8 cellular contexts compared by ENCODE assay signal in genomic region chr11:66510271-66510989, GRCh38. TPM values are rescaled to one million over a fixed set of nuclear protein-coding genes. Genes with fewer than 3 reads are reported as not detected.
DNase-seq lines count a peak whose midpoint lies in the region; ATAC-seq and TF ChIP-seq lines count a peak whose summit lies in the region.

TSS of gene BBS1 (plus strand) at chr11:66510635. CDS start at chr11:66510660, 25 bp downstream.

- peak within 1 kb of the TSS; percentile 77 for H3K4me3 ChIP-seq in RWPE2 (ENCODE audit: severe bottlenecking)
- H3K4me3 ChIP-seq in fibroblast of the aortic adventitia (ENCODE audit: low read depth, low read length) = peak within 1 kb of the TSS; percentile 99

- peaks cover 9% of the 10 kb centered on the region for H3K4me1 Mint-ChIP-seq in nephron progenitor cell

- in situ Hi-C loops in Caki2 (cut with HindIII; ENCODE audit: low pct_unique_long_range_greater_than_20kb, low sequenced_read_pairs) = no loop called here

- peaks cover 5% of the 10 kb centered on the region for H3K27me3 Mint-ChIP-seq in nephron progenitor cell (ENCODE audit: low read depth, poor library complexity)

- H3K9me3 Mint-ChIP-seq in nephron progenitor cell = no peaks in the 10 kb centered on the region

- H3K4me3 Mint-ChIP-seq in nephron progenitor cell = peak within 1 kb of the TSS; percentile 99

- H3K36me3 ChIP-seq in KOPT-K1 (ENCODE audit: insufficient read depth, low read length) (peaks cover 43% of the 10 kb centered on the region), RWPE2 (ENCODE audit: low read depth) (peaks cover 10% of the 10 kb centered on the region)

- H3K27ac ChIP-seq in KOPT-K1 (ENCODE audit: low read depth, low read length, poor library complexity, severe bottlenecking) (peak within 1 kb of the TSS; percentile 21), RWPE2 (ENCODE audit: poor library complexity, severe bottlenecking) (no peak within 1 kb of the TSS)

- TF ChIP-seq CTCF in RWPE2 (IDR thresholded peaks at IDR 0.05; ENCODE audit: poor library complexity, severe bottlenecking) = no peak
- no peak for TF ChIP-seq CTCF in fibroblast of the aortic adventitia (IDR thresholded peaks at IDR 0.05; ENCODE audit: insufficient read depth, low read length)
- no peak for TF ChIP-seq CTCF in nephron progenitor cell (IDR thresholded peaks at IDR 0.05)

- peaks cover 23% of the 10 kb centered on the region for H3K36me3 Mint-ChIP-seq in nephron progenitor cell (ENCODE audit: low read depth)

- no peaks in the 10 kb centered on the region for H3K4me1 ChIP-seq in RWPE2 (ENCODE audit: insufficient read depth, poor library complexity, severe bottlenecking)

- no peaks in the 10 kb centered on the region for H3K9me3 ChIP-seq in KOPT-K1 (ENCODE audit: insufficient read depth, low read length, poor library complexity, severe bottlenecking)
- H3K9me3 ChIP-seq in RWPE2 (ENCODE audit: severe bottlenecking) = no peaks in the 10 kb centered on the region

- H3K27me3 ChIP-seq in RWPE2 (ENCODE audit: insufficient read depth, poor library complexity, severe bottlenecking) = no peaks in the 10 kb centered on the region

- ATAC-seq in GM21528 (IDR thresholded peaks at IDR 0.05; ENCODE audit: low FRiP score, unreplicated experiment) = peak; percentile 65
- ATAC-seq in RWPE2 (ENCODE audit: low read depth) = peak; percentile 99
- ATAC-seq in stimulated activated naive CD8-positive, alpha-beta T cell treated with anti-CD3 and anti-CD28 coated beads, Interleukin-15, Interleukin-2, amounts not matched to agents 100 U/mL and 50 U/mL, for 24 hours = peak; percentile 96

- H3K27ac Mint-ChIP-seq in nephron progenitor cell = peak within 1 kb of the TSS; percentile 92

- DNase-seq in Caki2 (ENCODE audit: low read depth) = peak; percentile 68
- no peak for DNase-seq in RWPE2 (ENCODE audit: low spot score)
- peak; percentile 74 for DNase-seq in activated T-helper 9 cell treated with anti-CD3 and anti-CD28 coated beads, Interleukin-2, amount 50 U/mL, for 16 hours (ENCODE audit: low read depth)
- peak; percentile 77 for DNase-seq in fibroblast of the aortic adventitia (ENCODE audit: low read depth)
- peak; percentile 92 for DNase-seq in nephron progenitor cell
- DNase-seq in stimulated activated naive CD8-positive, alpha-beta T cell treated with anti-CD3 and anti-CD28 coated beads, Interleukin-15, Interleukin-2, amounts not matched to agents 100 U/mL and 50 U/mL, for 24 hours = peak; percentile 88

RNA-seq across cellular contexts. Expression of gene BBS1, which starts in this region (rescaled TPM):
- 20.6 and 28.0 TPM in 2 replicates for total RNA-seq in Caki2 (2014; rRNA removed; shearing (Covaris generic); ENCODE audit: low replicate concordance)
- 41.7 and 54.7 TPM in 2 replicates for total RNA-seq in fibroblast of the aortic adventitia (ENCODE audit: low replicate concordance)
